In the genomic region with DNA sequence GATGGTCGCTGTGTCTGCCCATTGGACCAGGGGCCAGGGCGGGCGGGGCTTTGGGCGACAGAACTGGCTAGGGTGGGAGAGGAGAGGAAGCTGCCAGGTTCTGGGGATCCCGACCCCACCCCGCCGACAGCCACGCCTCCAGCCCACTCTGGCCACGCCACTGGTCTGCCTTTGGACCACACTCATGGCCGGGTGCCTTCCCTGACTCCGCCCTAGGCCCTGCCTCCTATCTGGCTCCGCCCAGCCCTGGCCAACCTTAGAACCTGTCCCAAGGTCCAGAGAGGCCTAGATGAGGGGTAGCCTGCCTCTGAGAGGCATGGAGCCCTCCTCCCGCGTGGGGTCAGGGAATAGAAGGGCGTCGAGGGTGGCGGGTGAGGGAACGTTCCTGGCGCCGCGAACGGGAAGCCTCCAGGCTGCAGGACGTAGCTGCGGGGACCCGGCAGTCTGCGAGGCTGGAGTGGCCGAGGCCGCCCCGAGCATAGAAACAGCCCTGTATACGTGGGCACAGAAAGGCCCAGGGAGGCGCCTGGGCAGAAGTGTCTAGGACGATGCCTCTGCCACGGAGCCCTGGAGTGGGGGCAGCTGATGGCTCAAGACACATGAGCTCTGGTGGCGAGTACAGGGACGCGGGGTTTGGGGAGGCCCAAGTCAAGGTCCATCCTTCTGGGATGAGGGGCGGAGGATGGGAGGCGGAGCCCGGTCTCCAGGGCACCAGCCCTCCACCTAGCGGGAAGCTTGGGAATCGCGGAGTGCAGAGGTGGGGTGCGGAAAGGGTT, we compare ENCODE assay signal across 8 cellular contexts. TPM values are rescaled to one million over a fixed set of nuclear protein-coding genes. Genes with fewer than 3 reads are reported as not detected.
DNase-seq lines count a peak whose midpoint lies in the region; ATAC-seq and TF ChIP-seq lines count a peak whose summit lies in the region.

No MANE protein-coding gene starts in this region.

- H3K23ac ChIP-seq in trophoblast cell (ENCODE audit: low read length) = no peak overlapping the region

- peak overlapping the region; percentile 27 for H2AFZ ChIP-seq in trophoblast cell (ENCODE audit: insufficient read depth, low read length, poor library complexity)

- H4K12ac ChIP-seq in trophoblast cell (ENCODE audit: low read depth, low read length) = peak overlapping the region; percentile 7

- H3K9me3 Mint-ChIP-seq in HFFc6 = no peaks in the 10 kb centered on the region

- H3K27ac ChIP-seq in right cardiac atrium (ENCODE audit: low read length) = peak overlapping the region; percentile 97
- peak overlapping the region; percentile 64 for H3K27ac ChIP-seq in trophoblast cell (ENCODE audit: low read depth, low read length)

- peak overlapping the region; percentile 23 for H2BK5ac ChIP-seq in trophoblast cell (ENCODE audit: low read depth, low read length, poor library complexity)

- H4K8ac ChIP-seq in trophoblast cell (ENCODE audit: low read depth, low read length) = peak overlapping the region; percentile 81

- H3K4me3 Mint-ChIP-seq in HFFc6 = peak overlapping the region; percentile 85

- peaks cover 2% of the 10 kb centered on the region for H3K79me2 ChIP-seq in trophoblast cell (ENCODE audit: control insufficient read depth, insufficient read depth, low read length, poor library complexity)

- H3K9ac ChIP-seq in trophoblast cell (ENCODE audit: low read length) = no peak overlapping the region

- peak overlapping the region; percentile 44 for H4K91ac ChIP-seq in trophoblast cell (ENCODE audit: low read depth, low read length)

- peaks cover 13% of the 10 kb centered on the region for H3K79me1 ChIP-seq in trophoblast cell (ENCODE audit: low read length)

- 1% methylated on average over 43 of the region's 43 CpGs for WGBS in right cardiac atrium
- no CpG with 5 or more reads among the region's 43 CpGs for WGBS in trophoblast cell (ENCODE audit: extremely low coverage, insufficient coverage, insufficient read length)

- H3K27ac Mint-ChIP-seq in HFFc6 = peak overlapping the region; percentile 90

- no peaks in the 10 kb centered on the region for H3K36me3 ChIP-seq in trophoblast cell (ENCODE audit: control insufficient read depth in 1 of 2, insufficient read depth in 2 of 2, low read length in 2 of 2)

- H3K4me1 ChIP-seq in right cardiac atrium (ENCODE audit: control insufficient read depth, insufficient read depth, low read length) (peaks cover 8% of the 10 kb centered on the region), trophoblast cell (ENCODE audit: control insufficient read depth in 1 of 2, insufficient read depth in 2 of 2, low read length in 2 of 2) (peaks cover 15 to 25% of the 10 kb centered on the region in 2 experiments)

- peak; percentile 96 to 97 for ATAC-seq in right cardiac atrium
- ATAC-seq in HG02759 (IDR thresholded peaks at IDR 0.05; ENCODE audit: unreplicated experiment) = no peak

- in situ Hi-C loops in astrocyte of the cerebellum (cut with HindIII; ENCODE audit: low sequenced_read_pairs) = loop anchor here (5.0 to 10.0 kb wide), 2 partner anchors 63 to 80 kb away; no protein-coding TSS in a partner anchor

- H3K4me3 ChIP-seq in astrocyte of the cerebellum (ENCODE audit: low read depth, low read length) = peak overlapping the region; percentile 6
- peak overlapping the region; percentile 41 for H3K4me3 ChIP-seq in right cardiac atrium (ENCODE audit: low read length)
- H3K4me3 ChIP-seq in trophoblast cell (ENCODE audit: low read depth, low read length) = peak overlapping the region; percentile 61

- peaks cover 66% of the 10 kb centered on the region for H3K4me1 Mint-ChIP-seq in HFFc6 (ENCODE audit: low read depth)

- H3K27me3 Mint-ChIP-seq in HFFc6 (ENCODE audit: insufficient read depth) = peaks cover 2% of the 10 kb centered on the region

- peak overlapping the region; percentile 24 for H2BK120ac ChIP-seq in trophoblast cell (ENCODE audit: insufficient read depth, low read length, poor library complexity)

- peak; percentile 90 for TF ChIP-seq CTCF in HFFc6 (IDR thresholded peaks at IDR 0.05)
- TF ChIP-seq CTCF in astrocyte of the cerebellum (IDR thresholded peaks at IDR 0.05; ENCODE audit: low read depth, low read length, missing control alignments) = peak; percentile 95

- peak overlapping the region; percentile 7 for H2BK12ac ChIP-seq in trophoblast cell (ENCODE audit: low read length)

- H3K14ac ChIP-seq in trophoblast cell (ENCODE audit: low read length) = peak overlapping the region; percentile 38

- DNase-seq in COLO829 (ENCODE audit: low spot score) (peak; percentile 78), HFFc6 (peak; percentile 89), OCI-M1 (lab: John Stamatoyannopoulos, UW) (peak; percentile 18), astrocyte of the cerebellum (ENCODE audit: low read depth) (peak; percentile 62), right cardiac atrium (peak; percentile 97 to 99 (median 99)), trophoblast cell (peak; percentile 86), cortex of kidney (lab: John Stamatoyannopoulos, UW) (no peak)

- H3K36me3 Mint-ChIP-seq in HFFc6 (ENCODE audit: low read depth) = no peaks in the 10 kb centered on the region

- H3K4ac ChIP-seq in trophoblast cell (ENCODE audit: low read depth, low read length) = no peak overlapping the region

- H3K18ac ChIP-seq in trophoblast cell (ENCODE audit: low read length) = peak overlapping the region; percentile 44

- peak overlapping the region; percentile 79 for H3K4me2 ChIP-seq in trophoblast cell (ENCODE audit: low read length)

- H3K27me3 ChIP-seq in right cardiac atrium (ENCODE audit: control insufficient read depth, insufficient read depth) (no peaks in the 10 kb centered on the region), trophoblast cell (ENCODE audit: insufficient read depth, low read length) (no peaks in the 10 kb centered on the region)

- no peak overlapping the region for H2AK5ac ChIP-seq in trophoblast cell (ENCODE audit: low read length)

- intact Hi-C loops in right cardiac atrium (cut with DNase I) = loop anchor here in 3 of 4 donors (5.0 to 10.0 kb wide), 3 partner anchors 50 to 70 kb away; no protein-coding TSS in a partner anchor

- H3K9me3 ChIP-seq in right cardiac atrium (ENCODE audit: control insufficient read depth, low read length) = no peaks in the 10 kb centered on the region
- no peaks in the 10 kb centered on the region for H3K9me3 ChIP-seq in trophoblast cell (ENCODE audit: insufficient read depth, low read depth, low read length)

RNA-seq across cellular contexts. Expression of a gene that starts 11.5 kb away (rescaled TPM):
- total RNA-seq in HFFc6 (2021; fragmentation: NEBNext Ultra II Directional; extraction: Animal tissue kit (Norgen Biotek cat#: 25700)) = 100 to 1,000 TPM in 1 of 6 experiments, 10 to 100 TPM in 5; 74.1 to 100 (median 87.6) TPM
- 10 to 100 TPM; 40.6 to 50.5 (median 50.3) TPM for total RNA-seq in right cardiac atrium
- polyA plus RNA-seq in right cardiac atrium = 37.4 TPM
- polyA plus RNA-seq in trophoblast cell (2013) = 43.1 and 44.2 TPM in 2 replicates

RNA-seq across cellular contexts. Expression of a gene that starts 48.9 kb away (rescaled TPM):
- total RNA-seq in HFFc6 (2021; fragmentation: NEBNext Ultra II Directional; extraction: Animal tissue kit (Norgen Biotek cat#: 25700)) = 1 to 10 TPM; 4.9 to 8.8 (median 6.4) TPM
- 10 to 100 TPM; 11.8 to 14.8 (median 13.1) TPM for total RNA-seq in right cardiac atrium
- 18.2 TPM for polyA plus RNA-seq in right cardiac atrium
- polyA plus RNA-seq in trophoblast cell (2013) = 9.6 and 10.2 TPM in 2 replicates

Comparison
In these comparisons a context has a peak if more than half of its experiments do, and no peak if none do; other contexts are left out.
1. H3K4me3 ChIP-seq: peak in every context shown above with its lines; median percentile 61 in trophoblast cell; 41 in right cardiac atrium; 6 in astrocyte of the cerebellum.